In the genomic region with DNA sequence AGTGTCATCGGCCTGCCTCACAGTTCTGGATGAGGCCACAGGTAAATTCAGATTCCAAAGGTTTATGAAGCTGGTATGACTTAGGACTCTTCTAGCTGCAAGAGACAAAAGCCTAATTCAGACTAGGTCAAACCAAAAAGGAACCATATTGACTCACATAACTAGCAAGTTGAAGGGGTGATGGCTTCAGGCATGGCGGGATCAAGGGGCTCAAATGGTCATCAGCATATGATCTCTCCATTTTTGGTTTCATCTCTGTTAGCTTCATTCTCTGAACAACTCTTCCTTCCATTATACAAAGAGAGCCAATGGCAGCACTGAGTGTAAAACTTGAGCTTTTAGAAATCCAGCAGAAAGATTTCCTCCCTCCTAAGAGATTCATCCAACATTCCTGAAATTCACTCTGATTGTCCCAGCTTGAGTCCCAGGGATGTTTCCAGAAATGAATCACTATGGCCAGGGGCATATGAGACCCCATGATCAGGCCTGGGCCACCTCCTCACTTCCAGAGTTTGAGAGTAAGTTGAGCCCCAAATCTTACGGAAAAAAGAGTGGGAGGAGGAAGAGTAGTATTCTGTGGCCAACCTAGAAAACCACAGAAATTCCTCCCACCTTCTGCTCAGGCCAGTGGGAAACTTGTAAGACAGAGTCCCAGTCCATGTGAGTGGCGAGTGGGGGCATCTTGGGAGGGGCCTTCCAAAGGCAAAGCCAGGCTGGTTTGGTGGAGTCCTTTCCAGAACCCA, we compare ENCODE assay signal across 12 cellular contexts. TPM values are rescaled to one million over a fixed set of nuclear protein-coding genes. Genes with fewer than 3 reads are reported as not detected.
DNase-seq lines count a peak whose midpoint lies in the region; ATAC-seq and TF ChIP-seq lines count a peak whose summit lies in the region.
"Had no signal": no experiment of that assay in that cellular context is flagged by ENCODE, and none has a peak within 500 bp of the region (broad histone marks: within the 10 kb centered on the region; RNA-seq: fewer than 3 reads in every experiment).

No MANE protein-coding gene starts in this region.

- H3K36me3 ChIP-seq in Panc1 (ENCODE audit: control insufficient read depth, insufficient read depth, low read length) (no peaks in the 10 kb centered on the region), prostate gland (no peaks in the 10 kb centered on the region), trophoblast cell (ENCODE audit: control insufficient read depth in 1 of 2, insufficient read depth in 2 of 2, low read length in 2 of 2) (no peaks in the 10 kb centered on the region)

- no peaks in the 10 kb centered on the region for H3K79me2 ChIP-seq in trophoblast cell (ENCODE audit: control insufficient read depth, insufficient read depth, low read length, poor library complexity)

- H3K79me1 ChIP-seq in trophoblast cell (ENCODE audit: low read length), result no peaks in the 10 kb centered on the region

- H3K9me3 ChIP-seq in Panc1 (ENCODE audit: control insufficient read depth, insufficient read depth, low read depth, low read length), result no peaks in the 10 kb centered on the region
- no peaks in the 10 kb centered on the region for H3K9me3 ChIP-seq in prostate gland
- H3K9me3 ChIP-seq in trophoblast cell (ENCODE audit: insufficient read depth, low read depth, low read length), result no peaks in the 10 kb centered on the region

- ATAC-seq in Panc1 (no peak), HG02642 (IDR thresholded peaks at IDR 0.05; ENCODE audit: poor library complexity, unreplicated experiment) (no peak)
- ATAC-seq: stimulated activated effector memory CD8-positive, alpha-beta T cell treated with anti-CD3 and anti-CD28 coated beads, Interleukin-12 subunit alpha, Interleukin-12 subunit beta, amount 100 ng/mL, for 72 hours had no signal

- WGBS in prostate gland, result 97% methylated on average over 4 of the region's 4 CpGs
- no CpG with 5 or more reads among the region's 4 CpGs for WGBS in trophoblast cell (ENCODE audit: extremely low coverage, insufficient coverage, insufficient read length)

- H3K27ac ChIP-seq in Panc1 (ENCODE audit: low read length) (peak overlapping the region; percentile 30; the same call in 1 of the 2 replicates), prostate gland (no peak overlapping the region), trophoblast cell (ENCODE audit: low read depth, low read length) (no peak overlapping the region)
- H3K27ac ChIP-seq: PC-9 had no signal

- H2BK120ac ChIP-seq in trophoblast cell (ENCODE audit: insufficient read depth, low read length, poor library complexity), result no peak overlapping the region

- no peak overlapping the region for H4K91ac ChIP-seq in trophoblast cell (ENCODE audit: low read depth, low read length)

- no peak for TF ChIP-seq POLR2A in prostate gland (IDR thresholded peaks at IDR 0.05)

- H3K4me3 ChIP-seq in Panc1 (ENCODE audit: low read depth in 2 of 2, low read length in 2 of 2) (no peak overlapping the region), fibroblast of the aortic adventitia (ENCODE audit: low read depth, low read length) (no peak overlapping the region), prostate gland (no peak overlapping the region), trophoblast cell (ENCODE audit: low read depth, low read length) (no peak overlapping the region)
- H3K4me3 ChIP-seq: lung, PC-9 had no signal

- no TSS peak for BruUV-seq in Panc1 (replicated peaks; lab: Mats Ljungman, UMichigan)

- CTCF ChIA-PET in Panc1 (lab: Charles Lee), result no interaction called here

- no peak overlapping the region for H2AFZ ChIP-seq in trophoblast cell (ENCODE audit: insufficient read depth, low read length, poor library complexity)
- H2AFZ ChIP-seq: PC-9 had no signal

- no peak overlapping the region for H3K23ac ChIP-seq in trophoblast cell (ENCODE audit: low read length)

- H3K18ac ChIP-seq in trophoblast cell (ENCODE audit: low read length), result no peak overlapping the region

- in situ Hi-C loops in Panc1 (cut with HindIII; ENCODE audit: low pct_unique_long_range_greater_than_20kb, low sequenced_read_pairs), result no loop called here

- peak; percentile 18 for DNase-seq in AG08395 (ENCODE audit: low spot score)
- peak; percentile 13 for DNase-seq in ELR (ENCODE audit: low read depth)
- DNase-seq in Panc1 (ENCODE audit: low read depth, low spot score), result no peak
- DNase-seq in fibroblast of the aortic adventitia (ENCODE audit: low read depth), result peak; percentile 29
- no peak for DNase-seq in prostate gland (ENCODE audit: low spot score)
- no peak for DNase-seq in trophoblast cell
- DNase-seq in SW 1271 (lab: John Stamatoyannopoulos, UW), result no peak
- DNase-seq: erythroblast, PC-9 had no signal

- TF ChIP-seq CTCF in Panc1 (IDR thresholded peaks at IDR 0.05) (no peak), fibroblast of the aortic adventitia (IDR thresholded peaks at IDR 0.05; ENCODE audit: insufficient read depth, low read length) (no peak), prostate gland (IDR thresholded peaks at IDR 0.05) (no peak)

- H2AK5ac ChIP-seq in trophoblast cell (ENCODE audit: low read length), result no peak overlapping the region

- H4K12ac ChIP-seq in trophoblast cell (ENCODE audit: low read depth, low read length), result no peak overlapping the region

- H3K9ac ChIP-seq in trophoblast cell (ENCODE audit: low read length), result no peak overlapping the region

- H2BK5ac ChIP-seq in trophoblast cell (ENCODE audit: low read depth, low read length, poor library complexity), result no peak overlapping the region

- no peak overlapping the region for H4K8ac ChIP-seq in trophoblast cell (ENCODE audit: low read depth, low read length)

- POLR2A ChIA-PET in Panc1 (lab: Charles Lee), result no interaction called here

- H3K27me3 ChIP-seq in Panc1 (ENCODE audit: control insufficient read depth, insufficient read depth, low read length) (no peaks in the 10 kb centered on the region), prostate gland (replicated peaks; ENCODE audit: insufficient read depth) (no peaks in the 10 kb centered on the region), trophoblast cell (ENCODE audit: insufficient read depth, low read length) (no peaks in the 10 kb centered on the region)

- H3K4me1 ChIP-seq in Panc1 (ENCODE audit: control insufficient read depth, insufficient read depth, low read length), result peaks cover 9% of the 10 kb centered on the region; the same call in 1 of the 2 replicates
- no peaks in the 10 kb centered on the region for H3K4me1 ChIP-seq in prostate gland (replicated peaks)
- H3K4me1 ChIP-seq in trophoblast cell (ENCODE audit: control insufficient read depth in 1 of 2, insufficient read depth in 2 of 2, low read length in 2 of 2), result peaks cover 4 to 12% of the 10 kb centered on the region in 2 experiments

- H3K4me2 ChIP-seq in trophoblast cell (ENCODE audit: low read length), result no peak overlapping the region
- H3K4me2 ChIP-seq: PC-9 had no signal

- no peak overlapping the region for H3K4ac ChIP-seq in trophoblast cell (ENCODE audit: low read depth, low read length)

- H2BK12ac ChIP-seq in trophoblast cell (ENCODE audit: low read length), result no peak overlapping the region

- H3K14ac ChIP-seq in trophoblast cell (ENCODE audit: low read length), result no peak overlapping the region

- intact Hi-C loops in Panc1 (cut with micrococcal nuclease; ENCODE audit: unreplicated experiment), result no loop called here
- intact Hi-C loops in prostate gland (cut with DNase I), result no loop called here

RNA-seq across cellular contexts. Expression of a gene that starts 2.0 kb away (rescaled TPM):
- total RNA-seq in Panc1 (2021; ENCODE audit: unreplicated experiment), result 1.9 TPM
- polyA plus RNA-seq in Panc1 (2012; ENCODE audit: insufficient read length), result 9.4 TPM
- not detected in 2 replicates for total RNA-seq in fibroblast of the aortic adventitia (ENCODE audit: low replicate concordance)
- total RNA-seq in prostate gland, result 1 to 10 TPM in 1 of 2 donors, not detected in 1; 1.6 TPM
- 0.28 and 0.31 TPM in 2 replicates for polyA plus RNA-seq in trophoblast cell (2013)

Comparison
In these comparisons a context has a peak if more than half of its experiments do, and no peak if none do; other contexts are left out.
1. DNase-seq: peak in AG08395 (single experiment), ELR (single experiment) and fibroblast of the aortic adventitia (single experiment); none in Panc1 (single experiment), prostate gland (single experiment), trophoblast cell (0 of 2) and SW 1271 (0 of 2).